ENCODE assay signal across 8 cellular contexts in the genomic region with DNA sequence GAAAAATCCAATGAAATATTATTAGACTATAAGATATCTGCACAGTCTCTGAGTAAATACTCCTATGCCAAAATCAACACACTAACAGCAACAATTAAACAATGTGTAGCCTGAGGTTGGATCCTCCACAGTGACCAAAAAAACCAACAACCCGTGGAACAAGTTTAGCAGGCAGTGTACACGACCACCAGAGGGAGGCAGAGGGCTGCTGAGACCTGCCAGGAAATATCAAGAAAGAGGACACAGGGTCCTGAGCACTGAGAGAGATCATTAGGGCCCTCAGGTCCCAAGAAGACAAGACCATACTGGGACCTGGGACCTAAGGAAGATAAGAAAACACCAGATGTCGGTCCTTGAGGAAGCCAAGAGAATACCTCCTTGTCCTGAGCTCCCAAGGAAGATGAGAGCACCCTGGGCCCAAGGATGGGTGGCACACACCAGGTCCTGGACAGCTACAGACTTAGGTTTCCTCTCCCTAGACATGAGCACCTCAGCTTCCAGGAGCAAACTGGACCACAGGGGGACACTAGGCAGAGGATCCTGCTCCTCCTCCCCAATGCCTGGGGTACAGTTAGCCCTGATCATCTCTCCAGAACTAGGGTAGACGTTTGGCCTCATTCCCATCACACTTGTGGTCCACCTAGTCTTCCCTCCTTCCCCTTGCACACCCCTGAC. TPM values are rescaled to one million over a fixed set of nuclear protein-coding genes. Genes with fewer than 3 reads are reported as not detected.
DNase-seq lines count a peak whose midpoint lies in the region; ATAC-seq, FAIRE-seq and TF ChIP-seq lines count a peak whose summit lies in the region.

No MANE protein-coding gene starts in this region.

- in situ Hi-C loops in Caki2 (cut with HindIII; ENCODE audit: low pct_unique_long_range_greater_than_20kb, low sequenced_read_pairs): no loop called here
- in situ Hi-C loops in astrocyte of the spinal cord (cut with HindIII; ENCODE audit: low sequenced_read_pairs): no loop called here

- H3K79me2 ChIP-seq in keratinocyte (ENCODE audit: control insufficient read depth, insufficient read depth, low read length): peaks cover 32% of the 10 kb centered on the region

- ATAC-seq in T-helper 17 cell (no peak), GM21529 (IDR thresholded peaks at IDR 0.05; ENCODE audit: unreplicated experiment) (no peak), GM18498 (IDR thresholded peaks at IDR 0.05; ENCODE audit: unreplicated experiment) (no peak)

- H3K4me1 Mint-ChIP-seq in T-helper 17 cell: peaks cover 9% of the 10 kb centered on the region

- peaks cover 55% of the 10 kb centered on the region for H3K9me3 ChIP-seq in T-helper 17 cell (ENCODE audit: control insufficient read depth, low read length, poor library complexity, severe bottlenecking)
- H3K9me3 ChIP-seq in keratinocyte (ENCODE audit: control insufficient read depth, low read depth, low read length): peaks cover 34% of the 10 kb centered on the region

- H3K27me3 ChIP-seq in keratinocyte (ENCODE audit: control insufficient read depth, extremely low read depth, insufficient read depth, low read length): no peaks in the 10 kb centered on the region

- peaks cover 10% of the 10 kb centered on the region for H3K4me1 ChIP-seq in keratinocyte (ENCODE audit: control insufficient read depth, extremely low read depth, insufficient read depth, low read length)

- FAIRE-seq in keratinocyte (lab: Jason Lieb, UNC): peak; percentile 80

- no peaks in the 10 kb centered on the region for H3K9me1 ChIP-seq in keratinocyte (ENCODE audit: control insufficient read depth, extremely low read depth, insufficient read depth, low read length)

- H3K4me3 ChIP-seq in astrocyte of the spinal cord (ENCODE audit: low read depth, low read length): peak overlapping the region; percentile 90
- H3K4me3 ChIP-seq in keratinocyte (ENCODE audit: control insufficient read depth in 2 of 3, extremely low read depth in 1 of 3, insufficient read depth in 2 of 3, low read depth in 1 of 3, low read length in 3 of 3): peak overlapping the region; percentile 83 to 97 (median 83)

- H3K36me3 ChIP-seq in keratinocyte (ENCODE audit: control insufficient read depth in 2 of 2, extremely low read depth in 1 of 2, insufficient read depth in 2 of 2, low read length in 2 of 2): peaks cover 15 to 17% of the 10 kb centered on the region in 2 experiments

- dilution Hi-C loops in keratinocyte (cut with MboI; ENCODE audit: extremely low pct_ligation_motif_present, low sequenced_read_pairs): no loop called here

- H3K4me3 Mint-ChIP-seq in T-helper 17 cell: peak overlapping the region; percentile 87

- H3K27ac Mint-ChIP-seq in T-helper 17 cell: peak overlapping the region; percentile 84

- H3K4me2 ChIP-seq in keratinocyte (ENCODE audit: control insufficient read depth, extremely low read depth, insufficient read depth, low read depth, low read length): peak overlapping the region; percentile 88

- H3K27me3 Mint-ChIP-seq in T-helper 17 cell: no peaks in the 10 kb centered on the region

- TF ChIP-seq CTCF in astrocyte of the spinal cord (IDR thresholded peaks at IDR 0.05; ENCODE audit: low read depth, low read length) (peak; percentile 51), keratinocyte (optimal IDR thresholded peaks at IDR 0.05 in 1 of 3, IDR thresholded peaks at IDR 0.05 in 1 of 3, conservative IDR thresholded peaks at IDR 0.05 in 1 of 3; ENCODE audit: extremely low read depth in 1 of 3, insufficient read depth in 2 of 3, low read length in 3 of 3) (peak; percentile 78 to 84 (median 80))

- peak overlapping the region; percentile 43 for H3K9ac ChIP-seq in keratinocyte (ENCODE audit: control insufficient read depth, extremely low read depth, insufficient read depth, low read length)

- H3K27ac ChIP-seq in keratinocyte (ENCODE audit: control insufficient read depth, insufficient read depth, low read length): peak overlapping the region; percentile 42

- DNase-seq in Caki2 (ENCODE audit: low read depth): peak; percentile 67
- peak; percentile 60 for DNase-seq in HuH-7 (ENCODE audit: low spot score)
- DNase-seq in T-helper 17 cell: peak in 2 of 3 donors; percentile 24 to 48
- DNase-seq in astrocyte of the spinal cord (ENCODE audit: low read depth, low spot score): no peak
- no peak for DNase-seq in keratinocyte (ENCODE audit: low read depth, low spot score)
- DNase-seq in stimulated activated CD4-positive, alpha-beta T cell treated with anti-CD3 and anti-CD28 coated beads, Interleukin-2, amount 100 ng/mL, for 48 hours: peak; percentile 46 to 52

- H3K36me3 Mint-ChIP-seq in T-helper 17 cell (ENCODE audit: low read depth): peaks cover 10% of the 10 kb centered on the region

- H2AFZ ChIP-seq in keratinocyte (ENCODE audit: control insufficient read depth, low read length): peak overlapping the region; percentile 75

- no peaks in the 10 kb centered on the region for H4K20me1 ChIP-seq in keratinocyte (ENCODE audit: control insufficient read depth, extremely low read depth, insufficient read depth, low read length)

RNA-seq across cellular contexts. Expression of gene ZNF274, which starts 0.8 kb away (rescaled TPM):
- 27.7 and 34.0 TPM in 2 replicates for total RNA-seq in Caki2 (2014; rRNA removed; shearing (Covaris generic); ENCODE audit: low replicate concordance)
- 10 to 100 TPM; 30.4 to 41.0 TPM for total RNA-seq in T-helper 17 cell
- polyA plus RNA-seq in keratinocyte: 25.0 to 31.2 TPM (median 25.9 TPM) in 3 replicates
- 15.5 TPM for polyA plus RNA-seq in keratinocyte (2011; ENCODE audit: low read depth)
- 20.6 and 24.4 TPM in 2 replicates for polyA plus RNA-seq in keratinocyte (2011; cell fraction: cytosol; rRNA removed)
- polyA plus RNA-seq in keratinocyte (2011; cell fraction: nucleus; rRNA removed): 64.5 and 72.5 TPM in 2 replicates
- 21.4 and 27.5 TPM in 2 replicates for polyA plus RNA-seq in keratinocyte (2012; ENCODE audit: low replicate concordance)
- 31.8 to 42.3 TPM (median 37.5 TPM) in 3 replicates for polyA minus RNA-seq in keratinocyte
- 48.9 TPM for polyA minus RNA-seq in keratinocyte (2011; cell fraction: cytosol; rRNA and poly(A)+ RNA removed)
- polyA minus RNA-seq in keratinocyte (2011; cell fraction: nucleus; rRNA and poly(A)+ RNA removed): 45.3 and 50.9 TPM in 2 replicates

RNA-seq across cellular contexts. Expression of gene ZNF329, which starts 31.4 kb away (rescaled TPM):
- total RNA-seq in Caki2 (2014; rRNA removed; shearing (Covaris generic); ENCODE audit: low replicate concordance): 18.7 and 23.9 TPM in 2 replicates
- total RNA-seq in T-helper 17 cell: 10 to 100 TPM; 10.8 to 12.5 TPM
- 6.9 to 8.5 TPM (median 8.4 TPM) in 3 replicates for polyA plus RNA-seq in keratinocyte
- polyA plus RNA-seq in keratinocyte (2011; ENCODE audit: low read depth): 6.3 TPM
- polyA plus RNA-seq in keratinocyte (2011; cell fraction: cytosol; rRNA removed): 6.0 and 9.9 TPM in 2 replicates
- polyA plus RNA-seq in keratinocyte (2011; cell fraction: nucleus; rRNA removed): 10.7 and 11.2 TPM in 2 replicates
- 6.3 and 7.4 TPM in 2 replicates for polyA plus RNA-seq in keratinocyte (2012; ENCODE audit: low replicate concordance)
- 6.8 to 13.6 TPM (median 11.8 TPM) in 3 replicates for polyA minus RNA-seq in keratinocyte
- polyA minus RNA-seq in keratinocyte (2011; cell fraction: cytosol; rRNA and poly(A)+ RNA removed): 7.9 TPM
- polyA minus RNA-seq in keratinocyte (2011; cell fraction: nucleus; rRNA and poly(A)+ RNA removed): 6.1 and 11.9 TPM in 2 replicates

RNA-seq across cellular contexts. Expression of gene ZNF544, which starts 46.7 kb away (rescaled TPM):
- total RNA-seq in Caki2 (2014; rRNA removed; shearing (Covaris generic); ENCODE audit: low replicate concordance): 61.6 and 105 TPM in 2 replicates
- total RNA-seq in T-helper 17 cell: 10 to 100 TPM; 13.4 to 15.0 TPM
- polyA plus RNA-seq in keratinocyte: 28.2 to 38.4 TPM (median 30.9 TPM) in 3 replicates
- 17.9 TPM for polyA plus RNA-seq in keratinocyte (2011; ENCODE audit: low read depth)
- polyA plus RNA-seq in keratinocyte (2011; cell fraction: cytosol; rRNA removed): 22.7 and 28.8 TPM in 2 replicates
- 31.1 and 31.8 TPM in 2 replicates for polyA plus RNA-seq in keratinocyte (2011; cell fraction: nucleus; rRNA removed)
- 21.6 and 25.3 TPM in 2 replicates for polyA plus RNA-seq in keratinocyte (2012; ENCODE audit: low replicate concordance)
- polyA minus RNA-seq in keratinocyte: 40.5 to 59.5 TPM (median 50.0 TPM) in 3 replicates
- 31.3 TPM for polyA minus RNA-seq in keratinocyte (2011; cell fraction: cytosol; rRNA and poly(A)+ RNA removed)
- 28.2 and 40.9 TPM in 2 replicates for polyA minus RNA-seq in keratinocyte (2011; cell fraction: nucleus; rRNA and poly(A)+ RNA removed)

Comparison
In these comparisons a context has a peak if more than half of its experiments do, and no peak if none do; other contexts are left out.
1. DNase-seq: peak in Caki2 (single experiment), HuH-7 (single experiment), T-helper 17 cell (2 of 3) and stimulated activated CD4-positive, alpha-beta T cell treated with anti-CD3 and anti-CD28 coated beads, Interleukin-2, amount 100 ng/mL, for 48 hours (2 of 2); none in astrocyte of the spinal cord (single experiment) and keratinocyte (single experiment).